ENCODE assay signal across 12 cellular contexts in genomic region chr5:131758520-131758900, GRCh38. TPM values are rescaled to one million over a fixed set of nuclear protein-coding genes. Genes with fewer than 3 reads are reported as not detected.
DNase-seq lines count a peak whose midpoint lies in the region; ATAC-seq and TF ChIP-seq lines count a peak whose summit lies in the region.
"Had no signal": no experiment of that assay in that cellular context is flagged by ENCODE, and none has a peak within 500 bp of the region (broad histone marks: within the 10 kb centered on the region; RNA-seq: fewer than 3 reads in every experiment).

No MANE protein-coding gene starts in this region.

- peaks cover 84% of the 10 kb centered on the region for H4K20me1 ChIP-seq in BLaER1

- WGBS in aorta, 2 donors: 20 to 26% methylated on average over 3 of the region's 3 CpGs
- 44 to 64% methylated on average over 3 of the region's 3 CpGs for WGBS in sigmoid colon, 2 donors

- no peak for TF ChIP-seq EP300 in sigmoid colon (IDR thresholded peaks at IDR 0.05)

- peak overlapping the region; percentile 14 to 52 (median 42) for H3K4me3 Mint-ChIP-seq in immature natural killer cell

- peak overlapping the region; percentile 30; the same call in 1 of the 2 replicates for H3K9ac ChIP-seq in BLaER1

- H3K4me3 ChIP-seq in BLaER1: no peak overlapping the region
- no peak overlapping the region for H3K4me3 ChIP-seq in aorta (ENCODE audit: low read length in 2 of 2)
- H3K4me3 ChIP-seq in sigmoid colon: no peak overlapping the region
- H3K4me3 ChIP-seq: tibial nerve had no signal

- H3K27me3 ChIP-seq in BLaER1: no peaks in the 10 kb centered on the region
- H3K27me3 ChIP-seq in aorta (ENCODE audit: control insufficient read depth in 1 of 2, insufficient read depth in 2 of 2, low read length in 1 of 2): no peaks in the 10 kb centered on the region
- no peaks in the 10 kb centered on the region for H3K27me3 ChIP-seq in sigmoid colon
- H3K27me3 ChIP-seq: tibial nerve had no signal

- H3K4me2 ChIP-seq in BLaER1: peak overlapping the region; percentile 71

- no peak for TF ChIP-seq POLR2A in sigmoid colon (IDR thresholded peaks at IDR 0.05)

- intact Hi-C loops in aorta (cut with DNase I) (loop anchor here in 1 of 2 donors (5.0 kb wide), 1 partner anchor 34 kb away; no protein-coding TSS in a partner anchor), sigmoid colon (cut with DNase I) (no loop called here)

- peaks cover 0 to 4% (median 3%) of the 10 kb centered on the region in 3 donors for H3K36me3 Mint-ChIP-seq in immature natural killer cell

- ATAC-seq in GM21526 (IDR thresholded peaks at IDR 0.05; ENCODE audit: low FRiP score, unreplicated experiment) (peak; percentile 42), aorta (ENCODE audit: low FRiP score) (no peak)
- ATAC-seq: PC-3 had no signal

- in situ Hi-C loops in ACHN (cut with HindIII; ENCODE audit: low pct_ligation_motif_present, low pct_unique_long_range_greater_than_20kb, low sequenced_read_pairs): no loop called here

- DNase-seq in RPMI8226 (peak; percentile 59), immature natural killer cell (no peak), DMS153 (lab: John Stamatoyannopoulos, UW) (no peak), aorta (no peak), sigmoid colon (no peak), ACHN (no peak)
- DNase-seq: NCI-H2029, PC-3, small intestine had no signal

- peaks cover 20 to 35% of the 10 kb centered on the region in 2 donors for H3K4me1 Mint-ChIP-seq in immature natural killer cell

- H3K27ac ChIP-seq in BLaER1: peak overlapping the region; percentile 42
- no peak overlapping the region for H3K27ac ChIP-seq in aorta (ENCODE audit: low read depth in 1 of 2, low read length in 2 of 2)
- no peak overlapping the region for H3K27ac ChIP-seq in sigmoid colon
- H3K27ac ChIP-seq: tibial nerve had no signal

- peaks cover 0 to 5% (median 0%) of the 10 kb centered on the region in 3 donors for H3K27me3 Mint-ChIP-seq in immature natural killer cell (ENCODE audit: low read depth in 3 of 3)

- H3K9me3 Mint-ChIP-seq in immature natural killer cell: no peaks in the 10 kb centered on the region

- TF ChIP-seq CTCF in sigmoid colon (IDR thresholded peaks at IDR 0.05): no peak

- peaks cover 34% of the 10 kb centered on the region for H3K4me1 ChIP-seq in BLaER1
- H3K4me1 ChIP-seq in aorta (ENCODE audit: control insufficient read depth in 1 of 2, insufficient read depth in 2 of 2, low read length in 2 of 2): peaks cover 4 to 17% of the 10 kb centered on the region in 2 donors
- H3K4me1 ChIP-seq in sigmoid colon: peaks cover 0 to 57% (median 52%) of the 10 kb centered on the region in 4 donors

- H3K27ac Mint-ChIP-seq in immature natural killer cell: peak overlapping the region in 3 of 6 donors; percentile 10 to 76 (median 31)

- peaks cover 21% of the 10 kb centered on the region for H3K9me3 ChIP-seq in BLaER1
- H3K9me3 ChIP-seq in aorta (ENCODE audit: control insufficient read depth, low read length): no peaks in the 10 kb centered on the region
- no peaks in the 10 kb centered on the region for H3K9me3 ChIP-seq in sigmoid colon
- H3K9me3 ChIP-seq: tibial nerve had no signal

- H3K36me3 ChIP-seq in BLaER1 (peaks cover 33% of the 10 kb centered on the region), aorta (ENCODE audit: control insufficient read depth in 1 of 2, insufficient read depth in 2 of 2, low read length in 1 of 2) (no peaks in the 10 kb centered on the region), sigmoid colon (no peaks in the 10 kb centered on the region)

RNA-seq across cellular contexts. Expression of gene FNIP1, which starts 38.3 kb away (rescaled TPM):
- polyA plus RNA-seq in immature natural killer cell (10 to 100 TPM; 11.3 to 21.9 (median 11.6) TPM), aorta (1 to 10 TPM; 4.0 to 5.9 TPM), sigmoid colon (1 to 10 TPM; 3.6 to 5.7 (median 4.2) TPM)
- total RNA-seq in aorta (10 to 100 TPM; 43.2 to 50.0 TPM), sigmoid colon (10 to 100 TPM; 46.4 to 74.4 (median 56.5) TPM)
